Comparison of ENCODE assay signal across 19 cellular contexts in genomic region chr1:78009276-78009675, GRCh38. TPM values are rescaled to one million over a fixed set of nuclear protein-coding genes. Genes with fewer than 3 reads are reported as not detected.
DNase-seq lines count a peak whose midpoint lies in the region; ATAC-seq and TF ChIP-seq lines count a peak whose summit lies in the region.
"Had no signal": no experiment of that assay in that cellular context is flagged by ENCODE, and none has a peak within 500 bp of the region (broad histone marks: within the 10 kb centered on the region; RNA-seq: fewer than 3 reads in every experiment).

No MANE protein-coding gene starts in this region.

- H3K9me3 ChIP-seq in A673 (ENCODE audit: low read depth, low read length, poor library complexity, severe bottlenecking) (no peaks in the 10 kb centered on the region), esophagus muscularis mucosa (no peaks in the 10 kb centered on the region), psoas muscle (no peaks in the 10 kb centered on the region)
- H3K9me3 ChIP-seq: SJCRH30 had no signal

- 77% methylated on average over 3 of the region's 3 CpGs for WGBS in esophagus muscularis mucosa
- whole genome bisulfite sequencing in psoas muscle, 3 donors: 46 to 57% (median 50%) methylated on average over 3 of the region's 3 CpGs

- POLR2A ChIA-PET in A673 (lab: Charles Lee; ENCODE audit: low non-redundant PET): no interaction called here

- BruUV-seq in A673 (replicated peaks; lab: Mats Ljungman, UMichigan): no TSS peak

- CTCF ChIA-PET in A673 (lab: Charles Lee): no interaction called here

- TF ChIP-seq EP300 in esophagus muscularis mucosa (IDR thresholded peaks at IDR 0.05): no peak

- H3K27me3 ChIP-seq in A673 (replicated peaks; ENCODE audit: insufficient read depth, low read depth, low read length, poor library complexity) (no peaks in the 10 kb centered on the region), esophagus muscularis mucosa (no peaks in the 10 kb centered on the region), psoas muscle (ENCODE audit: insufficient read depth in 3 of 3, low read length in 2 of 3) (no peaks in the 10 kb centered on the region)

- no peak for TF ChIP-seq CTCF in A673 (conservative IDR thresholded peaks at IDR 0.05; ENCODE audit: low read depth, low read length)
- no peak for TF ChIP-seq CTCF in esophagus muscularis mucosa (IDR thresholded peaks at IDR 0.05)
- no peak for TF ChIP-seq CTCF in psoas muscle (IDR thresholded peaks at IDR 0.05)

- DNase-seq in A673 (ENCODE audit: low spot score) (no peak), LHCN-M2 (ENCODE audit: low read depth) (peak; percentile 60), esophagus muscularis mucosa (ENCODE audit: extremely low spot score) (no peak), psoas muscle (no peak), NCI-H510A treated with DMSO at 0.1 percent for 48 hours (lab: John Stamatoyannopoulos, UW) (no peak), hepatic stellate cell (ENCODE audit: low spot score) (no peak)
- DNase-seq: activated CD4-positive, alpha-beta T cell treated with anti-CD3 and anti-CD28 coated beads for 36 hours; activated CD8-positive, alpha-beta memory T cell treated with anti-CD3 and anti-CD28 coated beads, Interleukin-2, amount 50 U/mL, for 4 hours; activated naive CD4-positive, alpha-beta T cell treated with anti-CD3 and anti-CD28 coated beads for 36 hours; caudate nucleus; effector memory CD4-positive, alpha-beta T cell; KBM-7; NCI-H1417 treated with DMSO at 0.1 percent for 48 hours; NCI-H226; SJCRH30 had no signal

- TF ChIP-seq POLR2A in esophagus muscularis mucosa (IDR thresholded peaks at IDR 0.05; ENCODE audit: low read depth): no peak

- H3K36me3 ChIP-seq in A673 (ENCODE audit: insufficient read depth, low read length, poor library complexity, severe bottlenecking): peaks cover 15% of the 10 kb centered on the region
- peaks cover 4 to 15% (median 9%) of the 10 kb centered on the region in 4 donors for H3K36me3 ChIP-seq in esophagus muscularis mucosa
- peaks cover 0 to 16% of the 10 kb centered on the region in 2 donors for H3K36me3 ChIP-seq in psoas muscle (ENCODE audit: insufficient read depth in 1 of 2, low read depth in 1 of 2)

- H3K4me1 ChIP-seq in A673 (ENCODE audit: insufficient read depth, low read length, poor library complexity, severe bottlenecking) (peaks cover 10% of the 10 kb centered on the region), esophagus muscularis mucosa (peaks cover 20 to 53% (median 47%) of the 10 kb centered on the region in 4 donors), psoas muscle (peaks cover 51% of the 10 kb centered on the region)

- ATAC-seq in psoas muscle (no peak), HG02938 (IDR thresholded peaks at IDR 0.05; ENCODE audit: unreplicated experiment) (no peak), HG03354 (IDR thresholded peaks at IDR 0.05; ENCODE audit: poor library complexity, severe bottlenecking, unreplicated experiment) (no peak)
- ATAC-seq: activated CD4-positive, alpha-beta T cell treated with anti-CD3 and anti-CD28 coated beads for 36 hours; sciatic nerve; stimulated activated effector memory CD8-positive, alpha-beta T cell treated with anti-CD3 and anti-CD28 coated beads, Interleukin-12 subunit alpha, Interleukin-12 subunit beta, amount 100 ng/mL, for 72 hours had no signal

- H3K4me3 ChIP-seq in A673 (ENCODE audit: low read depth, low read length, poor library complexity, severe bottlenecking) (peak overlapping the region; percentile 60), esophagus muscularis mucosa (peak overlapping the region; percentile 62 to 68 (median 68)), psoas muscle (peak overlapping the region; percentile 69)
- H3K4me3 ChIP-seq: SJCRH30 had no signal

- no peak overlapping the region for H3K27ac ChIP-seq in A673 (ENCODE audit: low read depth, low read length, poor library complexity, severe bottlenecking)
- H3K27ac ChIP-seq in esophagus muscularis mucosa (replicated peaks in 1 of 4): peak overlapping the region; percentile 34 to 90 (median 74)
- H3K27ac ChIP-seq in psoas muscle: peak overlapping the region; percentile 61
- H3K27ac ChIP-seq: SJCRH30 had no signal

- intact Hi-C loops in A673 (cut with micrococcal nuclease; ENCODE audit: unreplicated experiment) (no loop called here), esophagus muscularis mucosa (cut with DNase I) (loop anchor here (5.0 kb wide), 1 partner anchor 38 kb away; the partner anchor contains the start of gene GIPC2), psoas muscle (cut with DNase I) (loop anchor here (5.0 to 10.0 kb wide), 3 partner anchors 53 to 106 kb away; no protein-coding TSS in a partner anchor)

RNA-seq across cellular contexts. Expression of gene DNAJB4, which starts 4.5 kb away (rescaled TPM):
- 28.3 and 34.5 TPM in 2 replicates for total RNA-seq in A673 (2021)
- 229 and 269 TPM in 2 replicates for total RNA-seq in LHCN-M2 (2014; rRNA removed)
- polyA plus RNA-seq in LHCN-M2 (2012): 130 TPM
- total RNA-seq in esophagus muscularis mucosa: 10 to 100 TPM; 62.6 to 79.7 (median 70.4) TPM
- total RNA-seq in psoas muscle: 100 to 1,000 TPM in 3 of 4 donors, 10 to 100 TPM in 1; 98.8 to 209 (median 146) TPM
- 100 to 1,000 TPM in 1 of 3 donors, 10 to 100 TPM in 2; 34.9 to 175 (median 85.7) TPM for polyA plus RNA-seq in psoas muscle

RNA-seq across cellular contexts. Expression of gene FUBP1, which starts 30.4 kb away (rescaled TPM):
- total RNA-seq in A673 (2021): 195 and 213 TPM in 2 replicates
- 92.9 and 105 TPM in 2 replicates for total RNA-seq in LHCN-M2 (2014; rRNA removed)
- 55.3 TPM for polyA plus RNA-seq in LHCN-M2 (2012)
- 10 to 100 TPM; 48.2 to 86.8 (median 51.1) TPM for total RNA-seq in esophagus muscularis mucosa
- total RNA-seq in psoas muscle: 10 to 100 TPM; 48.8 to 72.1 (median 63.7) TPM
- 10 to 100 TPM; 24.1 to 50.9 (median 34.9) TPM for polyA plus RNA-seq in psoas muscle

RNA-seq across cellular contexts. Expression of gene GIPC2, which starts 36.5 kb away (rescaled TPM):
- total RNA-seq in A673 (2021) (0.07 TPM in 1 of 2 replicates, not detected in the other), LHCN-M2 (2014; rRNA removed) (1.5 and 1.7 TPM in 2 replicates), esophagus muscularis mucosa (1 to 10 TPM; 4.5 to 8.7 (median 6.8) TPM), psoas muscle (1 to 10 TPM; 1.2 to 1.6 (median 1.4) TPM)
- polyA plus RNA-seq in LHCN-M2 (2012): 0.81 TPM
- 1 to 10 TPM in 1 of 3 donors, under 1 TPM in 2; 0.68 to 1.0 (median 0.72) TPM for polyA plus RNA-seq in psoas muscle
- total RNA-seq: SJCRH30 had no signal
